In the genomic region with DNA sequence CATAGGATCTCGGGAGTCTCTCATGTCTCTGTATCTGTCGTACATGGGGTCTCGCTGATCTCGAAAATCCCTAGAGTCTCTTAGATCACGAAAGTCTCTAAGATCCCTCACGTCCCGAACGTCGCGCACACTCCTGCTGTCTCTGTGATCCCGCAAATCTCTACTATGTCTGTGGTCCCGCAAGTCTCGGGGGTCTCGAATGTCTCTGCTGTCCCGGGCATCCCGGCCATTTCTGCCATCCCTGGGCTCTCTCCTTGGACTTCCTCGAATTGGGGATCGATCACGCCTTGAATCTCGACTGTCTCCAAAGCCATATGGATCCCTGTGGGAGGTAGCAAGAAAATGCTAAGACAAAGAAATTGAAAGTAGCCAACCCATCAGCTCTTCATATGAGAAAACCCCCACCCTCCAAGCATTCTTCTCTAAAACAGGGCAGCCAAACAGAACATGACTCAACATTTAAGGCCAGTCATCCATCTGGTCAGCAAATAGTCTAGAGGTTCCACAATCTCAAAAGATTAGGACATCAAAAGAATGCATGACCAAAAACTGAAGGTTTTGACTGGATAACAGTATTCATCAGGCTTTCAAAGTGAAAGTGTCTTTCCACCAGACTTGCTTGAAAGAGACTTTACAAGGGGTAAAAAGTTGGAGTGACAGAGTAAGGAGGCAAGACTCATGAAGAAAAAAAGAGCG, we compare ENCODE assay signal across 1 cellular context.
TF ChIP-seq lines count a peak whose summit lies in the region.

No MANE protein-coding gene starts in this region.

TF ChIP-seq in HepG2, 621 proteins besides CTCF, POLR2A, EP300 and RAD21:
- peak in 1 of 2 experiments; percentile 18; a peak in 1 of 4 replicates for TF ChIP-seq MAFK (conservative IDR thresholded peaks at IDR 0.05 in 1 of 2, IDR thresholded peaks at IDR 0.05 in 1 of 2; ENCODE audit: low read length in 2 of 2)
- TF ChIP-seq GTF2F1 (IDR thresholded peaks at IDR 0.05; ENCODE audit: low read length), result no peak
- peak; percentile 42; the same call in 1 of the 2 replicates for TF ChIP-seq NFE2L2 (IDR thresholded peaks at IDR 0.05; ENCODE audit: low read length)
